Comparison of ENCODE assay signal across 19 cellular contexts in genomic region chr16:72073831-72074230, GRCh38. TPM values are rescaled to one million over a fixed set of nuclear protein-coding genes. Genes with fewer than 3 reads are reported as not detected.
A peak's percentile ranks its signal among the peaks of the same experiment; 100 is the strongest.
DNase-seq lines count a peak whose midpoint lies in the region; ATAC-seq and TF ChIP-seq lines count a peak whose summit lies in the region.
"Had no signal": no experiment of that assay in that cellular context is flagged by ENCODE, and none has a peak within 500 bp of the region (broad histone marks: within the 10 kb centered on the region; RNA-seq: fewer than 3 reads in every experiment).

No MANE protein-coding gene starts in this region.

- TF ChIP-seq CTCF in body of pancreas (IDR thresholded peaks at IDR 0.05) (no peak), thoracic aorta (IDR thresholded peaks at IDR 0.05) (no peak)

- DNase-seq in body of pancreas (peak in 3 of 4 donors; percentile 11 to 53 (median 14)), Right ventricle myocardium superior (peak; percentile 72), midbrain (lab: John Stamatoyannopoulos, UW) (peak; percentile 60), thoracic aorta (ENCODE audit: low spot score) (peak; percentile 24), NCI-H2107 treated with DMSO at 0.1 percent for 48 hours (lab: John Stamatoyannopoulos, UW; ENCODE audit: unreplicated experiment) (no peak)
- DNase-seq in naive thymus-derived CD4-positive, alpha-beta T cell: no peak
- no peak for DNase-seq in stimulated activated CD4-positive, alpha-beta T cell treated with anti-CD3 and anti-CD28 coated beads, Interleukin-2, amount 100 ng/mL, for 48 hours
- DNase-seq: activated effector memory CD4-positive, alpha-beta T cell treated with Interleukin-2 at 50 U/mL for 16 hours; effector CD8-positive, alpha-beta T cell; NCI-H1092 treated with DMSO at 0.1 percent for 48 hours; stimulated activated CD4-positive, alpha-beta T cell treated with anti-CD3 and anti-CD28 coated beads, Interleukin-12 subunit alpha, Interleukin-12 subunit beta, amount 100 ng/mL, for 4 hours; stimulated activated naive CD8-positive, alpha-beta T cell treated with anti-CD3 and anti-CD28 coated beads, Interleukin-15, Interleukin-2, amounts not matched to agents 100 U/mL and 50 U/mL, for 24 hours had no signal

- H3K9me3 Mint-ChIP-seq in naive thymus-derived CD4-positive, alpha-beta T cell: no peaks in the 10 kb centered on the region

- no peaks in the 10 kb centered on the region for H3K36me3 ChIP-seq in body of pancreas (replicated peaks in 1 of 2; ENCODE audit: insufficient read depth in 1 of 2, low read depth in 2 of 2)
- H3K36me3 ChIP-seq in thoracic aorta: no peaks in the 10 kb centered on the region
- H3K36me3 ChIP-seq in naive thymus-derived CD4-positive, alpha-beta T cell (ENCODE audit: control insufficient read depth in 2 of 3, insufficient read depth in 3 of 3, low read length in 3 of 3): no peaks in the 10 kb centered on the region

- no peak overlapping the region for H3K27ac Mint-ChIP-seq in naive thymus-derived CD4-positive, alpha-beta T cell

- WGBS in body of pancreas, 2 donors: 59 to 66% methylated on average over 5 of the region's 5 CpGs

- peaks cover 0 to 2% (median 0%) of the 10 kb centered on the region in 7 donors for H3K4me1 Mint-ChIP-seq in naive thymus-derived CD4-positive, alpha-beta T cell

- H3K27ac ChIP-seq in body of pancreas (peak overlapping the region in 2 of 4 donors; percentile 34 to 67), thoracic aorta (peak overlapping the region; percentile 64 to 78)
- H3K27ac ChIP-seq in naive thymus-derived CD4-positive, alpha-beta T cell (ENCODE audit: low read depth, low read length): no peak overlapping the region

- H3K27me3 ChIP-seq in body of pancreas: no peaks in the 10 kb centered on the region
- H3K27me3 ChIP-seq in thoracic aorta (replicated peaks; ENCODE audit: insufficient read depth): no peaks in the 10 kb centered on the region
- no peaks in the 10 kb centered on the region for H3K27me3 ChIP-seq in naive thymus-derived CD4-positive, alpha-beta T cell (ENCODE audit: control insufficient read depth in 2 of 2, insufficient read depth in 2 of 2, low read length in 2 of 2)

- H3K4me1 ChIP-seq in body of pancreas (peaks cover 20% of the 10 kb centered on the region), thoracic aorta (ENCODE audit: control insufficient read depth in 1 of 2, low read depth in 2 of 2) (peaks cover 12 to 42% of the 10 kb centered on the region in 2 donors)
- H3K4me1 ChIP-seq in naive thymus-derived CD4-positive, alpha-beta T cell (ENCODE audit: control insufficient read depth in 2 of 2, insufficient read depth in 2 of 2, low read length in 2 of 2): no peaks in the 10 kb centered on the region

- H3K27me3 Mint-ChIP-seq in naive thymus-derived CD4-positive, alpha-beta T cell: no peaks in the 10 kb centered on the region

- peaks cover 0 to 16% (median 0%) of the 10 kb centered on the region in 5 donors for H3K36me3 Mint-ChIP-seq in naive thymus-derived CD4-positive, alpha-beta T cell

- no peaks in the 10 kb centered on the region for H3K9me3 ChIP-seq in body of pancreas
- no peaks in the 10 kb centered on the region for H3K9me3 ChIP-seq in thoracic aorta
- H3K9me3 ChIP-seq in naive thymus-derived CD4-positive, alpha-beta T cell (ENCODE audit: control insufficient read depth in 2 of 3, low read length in 3 of 3): no peaks in the 10 kb centered on the region

- CTCF ChIA-PET in naive thymus-derived CD4-positive, alpha-beta T cell (lab: Charles Lee): interaction anchor here (1.0 kb wide), 1 partner anchor 54 kb away, joined by 3 read pairs; no protein-coding TSS in a partner anchor

- POLR2A ChIA-PET in naive thymus-derived CD4-positive, alpha-beta T cell (lab: Charles Lee): interaction anchor here (0.6 kb wide), 1 partner anchor 679 kb away, joined by 5 read pairs; no protein-coding TSS in a partner anchor

- no peak overlapping the region for H3K4me3 ChIP-seq in body of pancreas
- peak overlapping the region; percentile 37 for H3K4me3 ChIP-seq in thoracic aorta
- no peak overlapping the region for H3K4me3 ChIP-seq in naive thymus-derived CD4-positive, alpha-beta T cell (ENCODE audit: low read length)
- H3K4me3 ChIP-seq: K562 had no signal

- peak; percentile 67 for ATAC-seq in body of pancreas
- ATAC-seq in Right ventricle myocardium superior (ENCODE audit: poor library complexity): peak; percentile 90
- peak; percentile 49 for ATAC-seq in thoracic aorta (ENCODE audit: insufficient number of reproducible peaks, low FRiP score, low read depth)
- ATAC-seq in naive thymus-derived CD4-positive, alpha-beta T cell: no peak
- ATAC-seq in HG03520 (IDR thresholded peaks at IDR 0.05; ENCODE audit: unreplicated experiment): no peak
- ATAC-seq: activated CD4-positive, CD25-positive, alpha-beta regulatory T cell treated with anti-CD3 and anti-CD28 coated beads, Interleukin-2, amount 50 U/mL, for 24 hours; stimulated activated naive CD8-positive, alpha-beta T cell treated with anti-CD3 and anti-CD28 coated beads, Interleukin-15, Interleukin-2, amounts not matched to agents 100 U/mL and 50 U/mL, for 24 hours had no signal

- intact Hi-C loops in body of pancreas (cut with DNase I): no loop called here
- intact Hi-C loops in Right ventricle myocardium superior (cut with DNase I): no loop called here
- intact Hi-C loops in naive thymus-derived CD4-positive, alpha-beta T cell (cut with micrococcal nuclease): no loop called here

- TF ChIP-seq POLR2A in body of pancreas (IDR thresholded peaks at IDR 0.05): no peak

- H3K4me3 Mint-ChIP-seq in naive thymus-derived CD4-positive, alpha-beta T cell: no peak overlapping the region

RNA-seq across cellular contexts. Expression of gene HPR, which starts 10.8 kb away (rescaled TPM):
- total RNA-seq in body of pancreas: not detected
- 87.8 TPM for total RNA-seq in Right ventricle myocardium superior
- total RNA-seq in thoracic aorta: 1 to 10 TPM in 1 of 2 donors, not detected in 1; 2.0 TPM
- total RNA-seq in naive thymus-derived CD4-positive, alpha-beta T cell: not detected
- under 1 TPM in 1 of 2 donors, not detected in 1; 0.34 TPM for polyA plus RNA-seq in naive thymus-derived CD4-positive, alpha-beta T cell
- total RNA-seq: fibroblast of villous mesenchyme; K562; mononuclear cell; osteocyte; T-helper 2 cell treated with Interferon-gamma antibody and Interleukin-4, amounts not matched to agents 100 ng/mL and 5 ng/mL, for 36 hours had no signal

RNA-seq across cellular contexts. Expression of gene HP, which starts 19.5 kb away (rescaled TPM):
- 10 to 100 TPM in 1 of 2 donors, 1 to 10 TPM in 1; 3.6 to 15.5 TPM for total RNA-seq in body of pancreas
- total RNA-seq in Right ventricle myocardium superior: 6.4 TPM
- 10 to 100 TPM in 1 of 2 donors, 1 to 10 TPM in 1; 5.7 to 10.8 TPM for total RNA-seq in thoracic aorta
- 1 to 10 TPM in 1 of 5 experiments, not detected in 4; 5.2 TPM for total RNA-seq in naive thymus-derived CD4-positive, alpha-beta T cell
- under 1 TPM in 1 of 2 donors, not detected in 1; 0.26 TPM for polyA plus RNA-seq in naive thymus-derived CD4-positive, alpha-beta T cell
- total RNA-seq: fibroblast of villous mesenchyme; osteocyte; T-helper 2 cell treated with Interferon-gamma antibody and Interleukin-4, amounts not matched to agents 100 ng/mL and 5 ng/mL, for 36 hours had no signal

RNA-seq across cellular contexts. Expression of gene TXNL4B, which starts 19.6 kb away (rescaled TPM):
- 1 to 10 TPM; 5.4 to 7.3 TPM for total RNA-seq in body of pancreas
- 6.9 TPM for total RNA-seq in Right ventricle myocardium superior
- 10 to 100 TPM in 1 of 2 donors, 1 to 10 TPM in 1; 3.7 to 38.6 TPM for total RNA-seq in thoracic aorta
- 10 to 100 TPM; 12.5 to 20.9 (median 18.5) TPM for total RNA-seq in naive thymus-derived CD4-positive, alpha-beta T cell
- polyA plus RNA-seq in naive thymus-derived CD4-positive, alpha-beta T cell: 10 to 100 TPM; 13.4 to 22.0 TPM

RNA-seq across cellular contexts. Expression of gene DHX38, which starts 19.8 kb away (rescaled TPM):
- total RNA-seq in body of pancreas: 10 to 100 TPM; 28.3 to 40.5 TPM
- 38.1 TPM for total RNA-seq in Right ventricle myocardium superior
- 10 to 100 TPM; 57.8 to 72.8 TPM for total RNA-seq in thoracic aorta
- total RNA-seq in naive thymus-derived CD4-positive, alpha-beta T cell: 100 to 1,000 TPM in 3 of 5 experiments, 10 to 100 TPM in 2; 90.1 to 113 (median 104) TPM
- polyA plus RNA-seq in naive thymus-derived CD4-positive, alpha-beta T cell: 10 to 100 TPM; 21.6 to 46.9 TPM

Comparison
In these comparisons a context has a peak if more than half of its experiments do, and no peak if none do; other contexts are left out.
1. ATAC-seq: peak in body of pancreas (single experiment), Right ventricle myocardium superior (single experiment) and thoracic aorta (single experiment); none in naive thymus-derived CD4-positive, alpha-beta T cell (single experiment) and HG03520 (single experiment).
2. DNase-seq: peak in body of pancreas (3 of 4), Right ventricle myocardium superior (single experiment), midbrain (single experiment) and thoracic aorta (single experiment); none in naive thymus-derived CD4-positive, alpha-beta T cell (0 of 9), NCI-H2107 treated with DMSO at 0.1 percent for 48 hours (single experiment) and stimulated activated CD4-positive, alpha-beta T cell treated with anti-CD3 and anti-CD28 coated beads, Interleukin-2, amount 100 ng/mL, for 48 hours (0 of 2).
3. RNA of gene HPR, which starts 10.8 kb away (total RNA-seq): 87.8 TPM in Right ventricle myocardium superior (single experiment); 2.0 TPM in thoracic aorta, not detected in body of pancreas and not detected in naive thymus-derived CD4-positive, alpha-beta T cell; every median in the first group is over 10 times any median in the second.